Comparison of ENCODE assay signal across 8 cellular contexts in genomic region chrX:45710081-45710801, GRCh38.
A peak's percentile ranks its signal among the peaks of the same experiment; 100 is the strongest.
DNase-seq lines count a peak whose midpoint lies in the region; ATAC-seq lines count a peak whose summit lies in the region.

No MANE protein-coding gene starts in this region.

- intact Hi-C loops in posterior cingulate gyrus (cut with DNase I), result no loop called here

- DNase-seq in AG08396 (ENCODE audit: low spot score) (peak; percentile 57), renal cortical epithelial cell (ENCODE audit: low read depth) (peak; percentile 95), NCI-H2029 (lab: John Stamatoyannopoulos, UW) (no peak), NAMALWA (ENCODE audit: low spot score) (no peak), posterior cingulate gyrus (no peak)
- peak; percentile 73 to 76 for DNase-seq in activated T-cell treated with anti-CD3 and anti-CD28 coated beads, Interleukin-2, amount 50 U/mL, for 48 hours

- ATAC-seq in GM19452 (IDR thresholded peaks at IDR 0.05; ENCODE audit: unreplicated experiment) (peak; percentile 88), HG03457 (IDR thresholded peaks at IDR 0.05; ENCODE audit: unreplicated experiment) (peak; percentile 89)

Comparison
In these comparisons a context has a peak if more than half of its experiments do, and no peak if none do; other contexts are left out.
1. DNase-seq: peak in AG08396 (single experiment), activated T-cell treated with anti-CD3 and anti-CD28 coated beads, Interleukin-2, amount 50 U/mL, for 48 hours (2 of 2) and renal cortical epithelial cell (single experiment); none in NCI-H2029 (single experiment), NAMALWA (single experiment) and posterior cingulate gyrus (0 of 10).